Comparison of ENCODE assay signal across 1 cellular context in the genomic region with DNA sequence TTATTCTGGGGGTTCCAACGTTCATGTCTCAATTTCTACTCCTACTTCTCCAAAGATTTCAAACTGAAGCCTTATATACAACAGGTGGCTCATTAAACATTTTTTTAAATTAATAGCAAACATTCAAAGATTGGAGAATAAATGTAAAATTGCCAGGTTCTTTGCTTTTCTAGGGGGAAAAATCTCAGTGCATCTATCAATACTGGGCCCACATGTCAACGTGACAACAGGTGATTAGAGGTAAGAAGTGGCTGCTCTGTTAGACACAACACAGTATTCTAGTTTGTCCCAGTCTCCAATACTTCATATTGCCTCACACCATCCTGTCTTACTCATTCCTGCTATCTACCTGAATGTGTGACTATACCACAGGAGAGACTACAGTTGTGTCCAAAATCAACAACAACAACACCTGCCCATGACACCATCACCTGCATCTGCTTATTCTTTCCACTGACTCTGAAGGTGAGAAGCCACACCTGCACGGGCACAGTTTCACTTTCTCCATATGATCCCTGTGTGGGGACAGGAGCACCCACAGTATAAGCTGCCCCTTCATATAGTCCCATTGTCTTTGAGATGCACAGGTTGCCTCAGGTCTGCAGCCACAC.
TF ChIP-seq lines count a peak whose summit lies in the region.

No MANE protein-coding gene starts in this region.

TF ChIP-seq in GM12878, 131 proteins besides CTCF, POLR2A, EP300 and RAD21 (continued from another document):
- TF ChIP-seq, protein P1, sequence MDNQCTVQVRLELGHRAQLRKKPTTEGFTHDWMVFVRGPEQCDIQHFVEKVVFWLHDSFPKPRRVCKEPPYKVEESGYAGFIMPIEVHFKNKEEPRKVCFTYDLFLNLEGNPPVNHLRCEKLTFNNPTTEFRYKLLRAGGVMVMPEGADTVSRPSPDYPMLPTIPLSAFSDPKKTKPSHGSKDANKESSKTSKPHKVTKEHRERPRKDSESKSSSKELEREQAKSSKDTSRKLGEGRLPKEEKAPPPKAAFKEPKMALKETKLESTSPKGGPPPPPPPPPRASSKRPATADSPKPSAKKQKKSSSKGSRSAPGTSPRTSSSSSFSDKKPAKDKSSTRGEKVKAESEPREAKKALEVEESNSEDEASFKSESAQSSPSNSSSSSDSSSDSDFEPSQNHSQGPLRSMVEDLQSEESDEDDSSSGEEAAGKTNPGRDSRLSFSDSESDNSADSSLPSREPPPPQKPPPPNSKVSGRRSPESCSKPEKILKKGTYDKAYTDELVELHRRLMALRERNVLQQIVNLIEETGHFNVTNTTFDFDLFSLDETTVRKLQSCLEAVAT (IDR thresholded peaks at IDR 0.05): no peak
- TF ChIP-seq BHLHE40 (IDR thresholded peaks at IDR 0.05; ENCODE audit: borderline replicate concordance in 1 of 2, low read depth in 2 of 2, low read length in 1 of 2): peak; percentile 34 to 73; a peak in 3 of 4 replicates
TF ChIP-seq in GM12878: peak in this region for 3.
